In genomic region chr19:10878253-10878652, GRCh38 we compare ENCODE assay signal across 10 cellular contexts. TPM values are rescaled to one million over a fixed set of nuclear protein-coding genes. Genes with fewer than 3 reads are reported as not detected.
DNase-seq lines count a peak whose midpoint lies in the region; ATAC-seq and TF ChIP-seq lines count a peak whose summit lies in the region.
"Had no signal": no experiment of that assay in that cellular context is flagged by ENCODE, and none has a peak within 500 bp of the region (broad histone marks: within the 10 kb centered on the region; RNA-seq: fewer than 3 reads in every experiment).

No MANE protein-coding gene starts in this region.

- H3K36me3 ChIP-seq in GM06990 (ENCODE audit: control insufficient read depth, insufficient read depth, low read length) = peaks cover 6% of the 10 kb centered on the region

- no peak for TF ChIP-seq CTCF in GM06990 (IDR thresholded peaks at IDR 0.05; ENCODE audit: insufficient read depth, low read length, poor library complexity, severe bottlenecking)
- TF ChIP-seq CTCF in nephron progenitor cell (IDR thresholded peaks at IDR 0.05) = no peak

- H3K4me3 Mint-ChIP-seq in IgD-negative memory B cell (peak overlapping the region; percentile 56 to 90 (median 81)), nephron progenitor cell (no peak overlapping the region)
- H3K4me3 Mint-ChIP-seq in activated naive CD8-positive, alpha-beta T cell = no peak overlapping the region

- H3K4me1 Mint-ChIP-seq in IgD-negative memory B cell = peaks cover 23 to 29% (median 24%) of the 10 kb centered on the region in 3 donors
- peaks cover 23% of the 10 kb centered on the region for H3K4me1 Mint-ChIP-seq in activated naive CD8-positive, alpha-beta T cell (ENCODE audit: low read depth)
- peaks cover 82% of the 10 kb centered on the region for H3K4me1 Mint-ChIP-seq in nephron progenitor cell

- H3K36me3 Mint-ChIP-seq in IgD-negative memory B cell (peaks cover 4% of the 10 kb centered on the region), nephron progenitor cell (ENCODE audit: low read depth) (peaks cover 7% of the 10 kb centered on the region)
- peaks cover 2% of the 10 kb centered on the region for H3K36me3 Mint-ChIP-seq in activated naive CD8-positive, alpha-beta T cell

- no peak for ATAC-seq in HG03196 (IDR thresholded peaks at IDR 0.05; ENCODE audit: unreplicated experiment)
- ATAC-seq: heart right ventricle had no signal

- H3K27me3 ChIP-seq in GM06990 (replicated peaks; ENCODE audit: control insufficient read depth, insufficient read depth, low read length) = no peaks in the 10 kb centered on the region
- H3K27me3 ChIP-seq: heart right ventricle had no signal

- no peak for DNase-seq in GM06990 (ENCODE audit: extremely low read depth, insufficient read length)
- DNase-seq in nephron progenitor cell = no peak
- DNase-seq in mesenteric fat pad (ENCODE audit: low spot score) = no peak
- no peak for DNase-seq in dermis blood vessel endothelial cell
- DNase-seq: heart right ventricle, NCI-H526, SW 1271 had no signal

- peak overlapping the region; percentile 86 to 90 (median 88) for H3K27ac Mint-ChIP-seq in IgD-negative memory B cell
- H3K27ac Mint-ChIP-seq in activated naive CD8-positive, alpha-beta T cell = peak overlapping the region; percentile 17
- peak overlapping the region; percentile 95 for H3K27ac Mint-ChIP-seq in nephron progenitor cell

- H3K9me3 Mint-ChIP-seq in IgD-negative memory B cell (no peaks in the 10 kb centered on the region), nephron progenitor cell (no peaks in the 10 kb centered on the region)
- no peaks in the 10 kb centered on the region for H3K9me3 Mint-ChIP-seq in activated naive CD8-positive, alpha-beta T cell (ENCODE audit: low read depth)

- H3K27me3 Mint-ChIP-seq in IgD-negative memory B cell = no peaks in the 10 kb centered on the region
- H3K27me3 Mint-ChIP-seq in activated naive CD8-positive, alpha-beta T cell = no peaks in the 10 kb centered on the region
- H3K27me3 Mint-ChIP-seq in nephron progenitor cell (ENCODE audit: low read depth, poor library complexity) = peaks cover 3% of the 10 kb centered on the region

- H3K4me3 ChIP-seq in GM06990 (replicated peaks; ENCODE audit: low read depth, low read length) = peak overlapping the region; percentile 58
- H3K4me3 ChIP-seq: heart right ventricle had no signal

RNA-seq across cellular contexts. Expression of gene CARM1, which starts 6.9 kb away (rescaled TPM):
- polyA plus RNA-seq in IgD-negative memory B cell = 1.4 TPM
- total RNA-seq in mesenteric fat pad (37.2 TPM), dermis blood vessel endothelial cell (19.2 and 46.4 TPM in 2 replicates)

RNA-seq across cellular contexts. Expression of gene C19orf38, which starts 30.0 kb away (rescaled TPM):
- polyA plus RNA-seq in IgD-negative memory B cell = 6.5 TPM
- total RNA-seq in mesenteric fat pad (4.4 TPM), dermis blood vessel endothelial cell (not detected in 2 replicates)

RNA-seq across cellular contexts. Expression of gene TMED1, which starts 42.2 kb away (rescaled TPM):
- polyA plus RNA-seq in IgD-negative memory B cell = 26.9 TPM
- 24.9 TPM for total RNA-seq in mesenteric fat pad
- 43.1 and 60.6 TPM in 2 replicates for total RNA-seq in dermis blood vessel endothelial cell

RNA-seq across cellular contexts. Expression of gene YIPF2, which starts 50.2 kb away (rescaled TPM):
- polyA plus RNA-seq in IgD-negative memory B cell = 10.2 TPM
- total RNA-seq in mesenteric fat pad (28.4 TPM), dermis blood vessel endothelial cell (67.1 and 106 TPM in 2 replicates)

RNA-seq across cellular contexts. Expression of gene TIMM29, which starts 50.4 kb away (rescaled TPM):
- 31.1 TPM for polyA plus RNA-seq in IgD-negative memory B cell
- 14.4 TPM for total RNA-seq in mesenteric fat pad
- 38.5 and 39.0 TPM in 2 replicates for total RNA-seq in dermis blood vessel endothelial cell

Comparison
In these comparisons a context has a peak if more than half of its experiments do, and no peak if none do; other contexts are left out.
1. H3K27ac Mint-ChIP-seq: peak in every context shown above with its lines; median percentile 95 in nephron progenitor cell; 88 in IgD-negative memory B cell; 17 in activated naive CD8-positive, alpha-beta T cell.
2. H3K4me3 Mint-ChIP-seq: peak in IgD-negative memory B cell (4 of 4); none in activated naive CD8-positive, alpha-beta T cell (single experiment) and nephron progenitor cell (single experiment).